In the genomic region with DNA sequence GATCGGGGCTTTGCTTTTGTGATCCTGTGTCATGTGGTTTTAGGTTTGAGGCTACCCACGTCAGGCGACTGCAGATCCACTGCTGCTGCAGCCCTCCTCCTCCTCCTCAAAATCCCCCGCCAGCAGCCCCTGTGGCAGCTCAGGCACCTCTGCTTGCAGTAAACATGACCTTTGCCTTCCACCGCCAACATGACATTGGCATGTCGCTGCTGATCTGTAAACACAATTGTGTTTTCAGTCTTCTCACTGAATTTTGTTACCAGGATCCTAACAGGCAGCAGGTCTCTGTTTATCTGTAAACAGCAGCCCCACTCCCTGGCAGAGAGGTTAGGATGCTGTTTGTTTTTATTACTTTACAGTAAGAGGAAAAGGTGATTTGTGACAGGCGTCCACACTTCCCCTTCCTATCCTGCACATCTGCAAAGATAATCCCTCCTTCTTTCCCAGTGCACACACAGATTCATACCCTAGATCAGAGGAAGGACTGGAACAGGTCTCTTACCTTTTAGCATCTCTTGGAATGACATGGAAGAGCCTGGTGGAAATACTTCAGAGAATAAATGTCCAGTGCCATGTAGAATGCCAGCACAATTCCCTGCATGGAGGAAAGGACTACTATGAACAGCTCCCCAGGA, we compare ENCODE assay signal across 23 cellular contexts.
"Had no signal": no experiment of that assay in that cellular context is flagged by ENCODE, and none has a peak within 500 bp of the region (broad histone marks: within the 10 kb centered on the region; RNA-seq: fewer than 3 reads in every experiment).

No MANE protein-coding gene starts in this region.

- H3K4me3 ChIP-seq: ascending aorta, esophagus muscularis mucosa, lower lobe of right lung, spleen, thoracic aorta had no signal

- DNase-seq: activated CD4-positive, alpha-beta T cell treated with anti-CD3 and anti-CD28 coated beads, Interleukin-2, amount 10 ng/mL, durations not matched to agents 7 days and 5 days; activated CD8-positive, alpha-beta memory T cell treated with anti-CD3 and anti-CD28 coated beads, Interleukin-2, amount 10 ng/mL, durations not matched to agents 7 days and 5 days; activated CD8-positive, alpha-beta T cell treated with anti-CD3 and anti-CD28 coated beads for 36 hours; activated gamma-delta T cell; activated naive CD4-positive, alpha-beta T cell treated with anti-CD3 and anti-CD28 coated beads, Interleukin-2, amount 50 U/mL, for 16 hours; brain microvascular endothelial cell; caudate nucleus; dermis blood vessel endothelial cell; effector memory CD4-positive, alpha-beta T cell; hypothalamus; lower lobe of right lung; naive B cell; spleen; stimulated activated CD4-positive, alpha-beta T cell treated with anti-CD3 and anti-CD28 coated beads, Interleukin-4, amount 100 ng/mL, for 24 hours; stimulated activated naive CD4-positive, alpha-beta T cell treated with Interleukin-2 at 50 U/mL for 16 hours had no signal

- H3K27ac ChIP-seq: ascending aorta, brain microvascular endothelial cell, esophagus muscularis mucosa, lower lobe of right lung, spleen, thoracic aorta had no signal

- H3K27me3 ChIP-seq: ascending aorta, brain microvascular endothelial cell had no signal

- H3K4me1 Mint-ChIP-seq: activated CD4-positive, alpha-beta T cell treated with anti-CD3 and anti-CD28 coated beads, Interleukin-2, amount 10 ng/mL, durations not matched to agents 7 days and 5 days; activated CD8-positive, alpha-beta memory T cell treated with anti-CD3 and anti-CD28 coated beads, Interleukin-2, amount 10 ng/mL, durations not matched to agents 7 days and 5 days; naive B cell had no signal

- H3K4me3 Mint-ChIP-seq: activated CD4-positive, alpha-beta T cell treated with anti-CD3 and anti-CD28 coated beads, Interleukin-2, amount 10 ng/mL, durations not matched to agents 7 days and 5 days; activated CD8-positive, alpha-beta memory T cell treated with anti-CD3 and anti-CD28 coated beads, Interleukin-2, amount 10 ng/mL, durations not matched to agents 7 days and 5 days; activated CD8-positive, alpha-beta T cell treated with anti-CD3 and anti-CD28 coated beads for 36 hours; activated T-helper 1 cell treated with anti-CD3 and anti-CD28 coated beads, Interleukin-12 subunit alpha, Interleukin-12 subunit beta, Interleukin-2, Interleukin-4 antibody, amounts not matched to agents 30 ng/mL and 10 ng/mL and 1 ng/mL, durations not matched to agents 14 hours and 24 hours and 36 hours; type B pancreatic cell had no signal

- H3K9me3 Mint-ChIP-seq: activated CD4-positive, alpha-beta T cell treated with anti-CD3 and anti-CD28 coated beads, Interleukin-2, amount 10 ng/mL, durations not matched to agents 7 days and 5 days; activated CD8-positive, alpha-beta T cell treated with anti-CD3 and anti-CD28 coated beads for 36 hours; activated T-helper 1 cell treated with anti-CD3 and anti-CD28 coated beads, Interleukin-12 subunit alpha, Interleukin-12 subunit beta, Interleukin-2, Interleukin-4 antibody, amounts not matched to agents 30 ng/mL and 10 ng/mL and 1 ng/mL, durations not matched to agents 14 hours and 24 hours and 36 hours; type B pancreatic cell had no signal

- H3K4me1 ChIP-seq: ascending aorta, esophagus muscularis mucosa, lower lobe of right lung, spleen had no signal

- FAIRE-seq: frontal cortex had no signal

- H3K36me3 Mint-ChIP-seq: activated CD8-positive, alpha-beta memory T cell treated with anti-CD3 and anti-CD28 coated beads, Interleukin-2, amount 10 ng/mL, durations not matched to agents 7 days and 5 days; naive B cell; type B pancreatic cell had no signal

- H3K9me3 ChIP-seq: ascending aorta, lower lobe of right lung, thoracic aorta had no signal

- ATAC-seq: activated CD4-positive, CD25-positive, alpha-beta regulatory T cell treated with anti-CD3 and anti-CD28 coated beads, Interleukin-2, amount 50 U/mL, for 24 hours; activated CD8-positive, alpha-beta memory T cell treated with anti-CD3 and anti-CD28 coated beads, Interleukin-2, amount 10 ng/mL, durations not matched to agents 7 days and 5 days; activated CD8-positive, alpha-beta T cell treated with anti-CD3 and anti-CD28 coated beads for 36 hours; lower lobe of right lung had no signal

- H3K27ac Mint-ChIP-seq: activated CD4-positive, alpha-beta T cell treated with anti-CD3 and anti-CD28 coated beads, Interleukin-2, amount 10 ng/mL, durations not matched to agents 7 days and 5 days; activated CD8-positive, alpha-beta memory T cell treated with anti-CD3 and anti-CD28 coated beads, Interleukin-2, amount 10 ng/mL, durations not matched to agents 7 days and 5 days; activated CD8-positive, alpha-beta T cell treated with anti-CD3 and anti-CD28 coated beads for 36 hours; activated T-helper 1 cell treated with anti-CD3 and anti-CD28 coated beads, Interleukin-12 subunit alpha, Interleukin-12 subunit beta, Interleukin-2, Interleukin-4 antibody, amounts not matched to agents 30 ng/mL and 10 ng/mL and 1 ng/mL, durations not matched to agents 14 hours and 24 hours and 36 hours; naive B cell; progenitor cell of endocrine pancreas; type B pancreatic cell had no signal

- H3K36me3 ChIP-seq: ascending aorta, brain microvascular endothelial cell, esophagus muscularis mucosa, lower lobe of right lung, spleen, thoracic aorta had no signal
